ENCODE assay signal across 1 cellular context in the genomic region with DNA sequence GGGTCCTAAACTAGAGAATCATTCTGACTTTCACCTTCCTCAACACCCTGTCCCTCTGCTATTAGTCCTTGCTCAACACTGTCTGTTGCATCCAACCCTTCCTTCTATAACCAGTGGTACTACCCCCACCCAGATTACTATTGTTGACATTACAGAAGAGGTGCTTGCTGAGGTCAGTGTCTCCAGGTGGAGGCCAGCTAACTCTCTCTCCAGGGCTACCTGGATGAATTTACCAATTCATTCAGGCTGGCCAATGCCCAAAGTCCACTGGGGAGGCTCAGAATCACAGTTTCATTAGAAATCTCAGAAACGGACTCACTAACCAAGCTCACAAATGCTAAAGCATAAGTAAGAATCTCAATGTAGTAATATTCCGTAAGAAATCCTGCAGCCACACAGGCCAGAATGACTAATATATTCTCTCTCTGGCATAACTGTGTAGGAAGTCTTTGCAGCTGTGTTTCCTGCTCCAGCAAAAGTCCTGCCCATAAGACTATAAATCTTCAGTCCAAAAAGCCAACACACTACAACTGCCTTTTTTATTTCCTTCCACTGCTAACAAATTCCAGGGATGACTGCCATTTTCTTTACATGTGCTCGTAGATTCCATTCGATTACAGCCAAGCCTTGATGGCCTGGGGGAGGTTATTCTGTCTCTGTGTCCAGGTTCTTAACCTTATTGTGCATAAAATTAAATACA.
TF ChIP-seq lines count a peak whose summit lies in the region.

No MANE protein-coding gene starts in this region.

TF ChIP-seq in GM23338, 12 proteins besides CTCF, POLR2A, EP300 and RAD21:
- TF ChIP-seq REST (IDR thresholded peaks at IDR 0.05; ENCODE audit: unreplicated experiment) = no peak
